21 cellular contexts compared by ENCODE assay signal in the genomic region with DNA sequence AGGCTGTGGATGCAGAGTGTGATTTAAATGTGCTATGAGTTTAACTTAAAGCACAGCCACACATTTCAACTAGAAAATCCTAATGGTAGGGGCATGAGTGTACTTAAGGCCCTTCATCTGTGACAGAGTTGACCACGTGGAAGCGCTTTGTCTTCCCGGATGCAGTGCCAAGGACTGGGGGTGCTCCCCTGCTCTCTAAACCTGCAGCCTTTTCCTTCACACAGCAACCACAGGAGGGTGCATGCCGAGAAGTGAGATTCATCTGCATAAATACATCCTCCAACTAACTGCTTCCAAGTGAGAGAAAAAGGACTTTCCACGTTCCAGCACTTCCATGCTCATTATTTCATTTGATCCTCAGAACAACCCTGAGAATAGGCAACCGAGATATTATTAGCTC.
"Had no signal": no experiment of that assay in that cellular context is flagged by ENCODE, and none has a peak within 500 bp of the region (broad histone marks: within the 10 kb centered on the region; RNA-seq: fewer than 3 reads in every experiment).

No MANE protein-coding gene starts in this region.

- H2AFZ ChIP-seq: hepatocyte, parathyroid adenoma had no signal

- H3K9me3 Mint-ChIP-seq: natural killer cell treated with Interleukin-12 subunit alpha and Interleukin-12 subunit beta and Interleukin-15 and Interleukin-18, amount 100 ng/mL, for 72 hours had no signal

- H3K27ac Mint-ChIP-seq: natural killer cell treated with Interleukin-12 subunit alpha and Interleukin-12 subunit beta and Interleukin-15 and Interleukin-18, amount 100 ng/mL, for 72 hours; stimulated activated effector memory CD8-positive, alpha-beta T cell treated with anti-CD3 and anti-CD28 coated beads, Interleukin-12 subunit alpha, Interleukin-12 subunit beta, amount 100 ng/mL, for 72 hours had no signal

- DNase-seq: colonic mucosa; dermis blood vessel endothelial cell; foreskin keratinocyte; kidney; left cardiac atrium; left ventricle myocardium inferior; lower lobe of right lung; mesenchymal stem cell; midbrain; occipital lobe; right lobe of liver; stimulated activated CD4-positive, alpha-beta T cell treated with anti-CD3 and anti-CD28 coated beads, Interleukin-4, amount 100 ng/mL, for 1 hour; stimulated activated CD8-positive, alpha-beta memory T cell treated with anti-CD3 and anti-CD28 coated beads, Interleukin-4, amount 100 ng/mL, for 48 hours; stimulated activated naive CD8-positive, alpha-beta T cell treated with anti-CD3 and anti-CD28 coated beads, Interleukin-15, Interleukin-2, amounts not matched to agents 100 U/mL and 50 U/mL, for 24 hours; upper lobe of right lung had no signal

- H3K79me2 ChIP-seq: hepatocyte, parathyroid adenoma had no signal

- H3K4me3 ChIP-seq: colonic mucosa, hepatocyte, left ventricle myocardium inferior, lower lobe of right lung, prostate gland, right lobe of liver, tibial nerve, upper lobe of right lung had no signal

- H3K9ac ChIP-seq: parathyroid adenoma had no signal

- H3K4me2 ChIP-seq: hepatocyte had no signal

- H3K36me3 ChIP-seq: colonic mucosa, left ventricle myocardium inferior, lower lobe of right lung, prostate gland, right lobe of liver, tibial nerve, upper lobe of right lung had no signal

- H3K27ac ChIP-seq: colonic mucosa, foreskin keratinocyte, hepatocyte, left ventricle myocardium inferior, lower lobe of right lung, parathyroid adenoma, prostate gland, right lobe of liver, tibial nerve, upper lobe of right lung had no signal

- H3K36me3 Mint-ChIP-seq: natural killer cell treated with Interleukin-12 subunit alpha and Interleukin-12 subunit beta and Interleukin-15 and Interleukin-18, amount 100 ng/mL, for 72 hours; stimulated activated effector memory CD8-positive, alpha-beta T cell treated with anti-CD3 and anti-CD28 coated beads, Interleukin-12 subunit alpha, Interleukin-12 subunit beta, amount 100 ng/mL, for 72 hours had no signal

- H3K9me3 ChIP-seq: colonic mucosa, left ventricle myocardium inferior, lower lobe of right lung, prostate gland, right lobe of liver, tibial nerve, upper lobe of right lung had no signal

- H3K27me3 ChIP-seq: colonic mucosa, foreskin keratinocyte, hepatocyte, right lobe of liver, tibial nerve, upper lobe of right lung had no signal

- H3K4me1 ChIP-seq: colonic mucosa, foreskin keratinocyte, lower lobe of right lung, parathyroid adenoma, prostate gland, right lobe of liver, tibial nerve, upper lobe of right lung had no signal

- H3K4me3 Mint-ChIP-seq: natural killer cell treated with Interleukin-12 subunit alpha and Interleukin-12 subunit beta and Interleukin-15 and Interleukin-18, amount 100 ng/mL, for 72 hours; stimulated activated effector memory CD8-positive, alpha-beta T cell treated with anti-CD3 and anti-CD28 coated beads, Interleukin-12 subunit alpha, Interleukin-12 subunit beta, amount 100 ng/mL, for 72 hours had no signal

- ATAC-seq: foreskin keratinocyte; left cardiac atrium; stimulated activated effector memory CD8-positive, alpha-beta T cell treated with anti-CD3 and anti-CD28 coated beads, Interleukin-12 subunit alpha, Interleukin-12 subunit beta, amount 100 ng/mL, for 72 hours; stimulated activated naive CD8-positive, alpha-beta T cell treated with anti-CD3 and anti-CD28 coated beads, Interleukin-15, Interleukin-2, amounts not matched to agents 100 U/mL and 50 U/mL, for 24 hours had no signal

- H3K4me1 Mint-ChIP-seq: stimulated activated effector memory CD8-positive, alpha-beta T cell treated with anti-CD3 and anti-CD28 coated beads, Interleukin-12 subunit alpha, Interleukin-12 subunit beta, amount 100 ng/mL, for 72 hours had no signal
